In genomic region chr2:215712219-215712849, GRCh38 we compare ENCODE assay signal across 14 cellular contexts.
A peak's percentile ranks its signal among the peaks of the same experiment; 100 is the strongest.
DNase-seq lines count a peak whose midpoint lies in the region; ATAC-seq, FAIRE-seq and TF ChIP-seq lines count a peak whose summit lies in the region.
"Had no signal": no experiment of that assay in that cellular context is flagged by ENCODE, and none has a peak within 500 bp of the region (broad histone marks: within the 10 kb centered on the region; RNA-seq: fewer than 3 reads in every experiment).

No MANE protein-coding gene starts in this region.

- POLR2A ChIA-PET in A549 (lab: Yijun Ruan, JAX) = no interaction called here

- TF ChIP-seq CTCF in A549 (IDR thresholded peaks at IDR 0.05) (no peak), RWPE2 (IDR thresholded peaks at IDR 0.05; ENCODE audit: poor library complexity, severe bottlenecking) (no peak), fibroblast of lung (conservative IDR thresholded peaks at IDR 0.05 in 1 of 2, IDR thresholded peaks at IDR 0.05 in 1 of 2; ENCODE audit: low read depth in 1 of 2, low read length in 2 of 2) (no peak), mesothelial cell of epicardium (IDR thresholded peaks at IDR 0.05; ENCODE audit: unreplicated experiment) (no peak)

- H3K4me3 ChIP-seq in A549 = no peak overlapping the region
- no peak overlapping the region for H3K4me3 ChIP-seq in RWPE2 (ENCODE audit: severe bottlenecking)
- no peak overlapping the region for H3K4me3 ChIP-seq in fibroblast of lung (replicated peaks in 1 of 4; ENCODE audit: control extremely low read depth in 1 of 4, insufficient read depth in 1 of 4, low read depth in 3 of 4, low read length in 4 of 4)
- H3K4me3 ChIP-seq: upper lobe of left lung had no signal

- H3K79me2 ChIP-seq in fibroblast of lung (ENCODE audit: control insufficient read depth, insufficient read depth, low read length) = no peaks in the 10 kb centered on the region

- H4K20me1 ChIP-seq in fibroblast of lung (ENCODE audit: control insufficient read depth, extremely low read depth, insufficient read depth, low read length) = no peaks in the 10 kb centered on the region

- peak in 1 of 2 experiments; percentile 29 for DNase-seq in A549 (ENCODE audit: low read depth in 1 of 2, low spot score in 1 of 2)
- DNase-seq in RWPE2 (ENCODE audit: low spot score) = no peak
- peak in 1 of 2 donors; percentile 43 for DNase-seq in fibroblast of lung (ENCODE audit: low read depth in 2 of 2)
- no peak for DNase-seq in mesothelial cell of epicardium (ENCODE audit: low spot score in 2 of 2, unreplicated experiment in 2 of 2)
- DNase-seq in NCI-H1436 treated with DMSO at 0.1 percent for 48 hours (lab: John Stamatoyannopoulos, UW) = no peak
- no peak for DNase-seq in activated CD4-positive, alpha-beta T cell treated with anti-CD3 and anti-CD28 coated beads, Interleukin-2, amount 50 U/mL, for 4 hours
- DNase-seq in C1 segment of cervical spinal cord (lab: John Stamatoyannopoulos, UW) = no peak
- no peak for DNase-seq in SKM-1 treated with dmso at 0.1 percent for 144 hours (lab: John Stamatoyannopoulos, UW; ENCODE audit: unreplicated experiment)
- DNase-seq: activated naive CD8-positive, alpha-beta T cell treated with anti-CD3 and anti-CD28 coated beads for 36 hours; DMS79; GOT3; MV-4-11; NCI-H446 treated with DMSO at 0.1 percent for 48 hours; upper lobe of left lung had no signal

- no peak for TF ChIP-seq RAD21 in A549 (conservative IDR thresholded peaks at IDR 0.05 in 1 of 2, IDR thresholded peaks at IDR 0.05 in 1 of 2)

- TF ChIP-seq EP300 in A549 (IDR thresholded peaks at IDR 0.05) = no peak

- H3K4me2 ChIP-seq in A549 (peak overlapping the region; percentile 72), fibroblast of lung (ENCODE audit: extremely low read depth, insufficient read depth, low read length) (peak overlapping the region; percentile 73)

- CTCF ChIA-PET in A549 (lab: Yijun Ruan, JAX) = interaction anchor here (0.6 kb wide), 1 partner anchor 418 kb away, joined by 4 read pairs; no protein-coding TSS in a partner anchor

- H3K9me3 ChIP-seq in A549 (no peaks in the 10 kb centered on the region), RWPE2 (ENCODE audit: severe bottlenecking) (no peaks in the 10 kb centered on the region), fibroblast of lung (ENCODE audit: control insufficient read depth, insufficient read depth, low read depth, low read length) (no peaks in the 10 kb centered on the region)
- H3K9me3 ChIP-seq: upper lobe of left lung had no signal

- H3K9ac ChIP-seq in fibroblast of lung (ENCODE audit: insufficient read depth, low read length) = no peak overlapping the region

- ATAC-seq in A549 (peak; percentile 15 to 60; a peak in 3 of 6 replicates), RWPE2 (ENCODE audit: low read depth) (no peak)

- no peak overlapping the region for H3K4me3 Mint-ChIP-seq in mesothelial cell of epicardium
- H3K4me3 Mint-ChIP-seq: activated naive CD8-positive, alpha-beta T cell treated with anti-CD3 and anti-CD28 coated beads for 36 hours had no signal

- no peak for TF ChIP-seq POLR2A in A549 (IDR thresholded peaks at IDR 0.05; ENCODE audit: low read length)

- H3K4me1 ChIP-seq in A549 (peaks cover 41% of the 10 kb centered on the region), RWPE2 (ENCODE audit: insufficient read depth, poor library complexity, severe bottlenecking) (peaks cover 27% of the 10 kb centered on the region), fibroblast of lung (ENCODE audit: control insufficient read depth, extremely low read depth, insufficient read depth, low read length) (peaks cover 20% of the 10 kb centered on the region)

- H3K27me3 ChIP-seq in RWPE2 (ENCODE audit: insufficient read depth, poor library complexity, severe bottlenecking) = no peaks in the 10 kb centered on the region
- no peaks in the 10 kb centered on the region for H3K27me3 ChIP-seq in fibroblast of lung (ENCODE audit: control insufficient read depth, insufficient read depth, low read length)
- H3K27me3 ChIP-seq: upper lobe of left lung had no signal

- no peak overlapping the region for H2AFZ ChIP-seq in fibroblast of lung (ENCODE audit: low read length)

- no peaks in the 10 kb centered on the region for H3K9me3 Mint-ChIP-seq in mesothelial cell of epicardium
- H3K9me3 Mint-ChIP-seq: activated naive CD8-positive, alpha-beta T cell treated with anti-CD3 and anti-CD28 coated beads for 36 hours had no signal

- no peak for FAIRE-seq in A549 (lab: Jason Lieb, UNC)

- H3K36me3 ChIP-seq in RWPE2 (ENCODE audit: low read depth) = no peaks in the 10 kb centered on the region
- H3K36me3 ChIP-seq in fibroblast of lung (ENCODE audit: control insufficient read depth, insufficient read depth, low read length) = no peaks in the 10 kb centered on the region
- H3K36me3 ChIP-seq: upper lobe of left lung had no signal

- 32% methylated on average over 3 of the region's 3 CpGs for WGBS in A549 (ENCODE audit: missing lambda C conversion rate)

- no peaks in the 10 kb centered on the region for H3K36me3 Mint-ChIP-seq in mesothelial cell of epicardium
- H3K36me3 Mint-ChIP-seq: activated naive CD8-positive, alpha-beta T cell treated with anti-CD3 and anti-CD28 coated beads for 36 hours had no signal

- H3K27ac ChIP-seq in A549 (peak overlapping the region; percentile 83 to 88), RWPE2 (ENCODE audit: poor library complexity, severe bottlenecking) (peak overlapping the region; percentile 75), fibroblast of lung (ENCODE audit: insufficient read depth, low read length) (peak overlapping the region; percentile 56)

- H3K27ac Mint-ChIP-seq in mesothelial cell of epicardium = peak overlapping the region; percentile 80
- H3K27ac Mint-ChIP-seq: activated naive CD8-positive, alpha-beta T cell treated with anti-CD3 and anti-CD28 coated beads for 36 hours had no signal

- H3K27me3 Mint-ChIP-seq in mesothelial cell of epicardium (ENCODE audit: low read depth) = no peaks in the 10 kb centered on the region

- H3K4me1 Mint-ChIP-seq in mesothelial cell of epicardium = peaks cover 41% of the 10 kb centered on the region
- H3K4me1 Mint-ChIP-seq: activated naive CD8-positive, alpha-beta T cell treated with anti-CD3 and anti-CD28 coated beads for 36 hours had no signal

TF ChIP-seq in A549, 52 proteins besides CTCF, POLR2A, EP300 and RAD21:
- TF ChIP-seq ZFP36 (IDR thresholded peaks at IDR 0.05; ENCODE audit: borderline replicate concordance, partially characterized antibody) (peak; percentile 25), RARB (CRISPR knock-in tag; IDR thresholded peaks at IDR 0.05) (no peak), BHLHE40 (IDR thresholded peaks at IDR 0.05; ENCODE audit: low read depth, low read length) (no peak), CBX2 (IDR thresholded peaks at IDR 0.05; ENCODE audit: borderline replicate concordance, low read depth) (no peak)
TF ChIP-seq in A549: peak in this region for 1.
